ENCODE assay signal across 6 cellular contexts in genomic region chr15:46467041-46467440, GRCh38.
"Had no signal": no experiment of that assay in that cellular context is flagged by ENCODE, and none has a peak within 500 bp of the region (broad histone marks: within the 10 kb centered on the region; RNA-seq: fewer than 3 reads in every experiment).

No MANE protein-coding gene starts in this region.

- H3K27ac ChIP-seq: HL-60 had no signal

- H3K27me3 Mint-ChIP-seq: IgD-negative memory B cell had no signal

- H3K4me3 Mint-ChIP-seq: GM23338, H9, IgD-negative memory B cell had no signal

- ATAC-seq: GM23338, HepG2 had no signal

- H3K27ac Mint-ChIP-seq: GM23338, IgD-negative memory B cell had no signal

- H3K4me3 ChIP-seq: GM23338 had no signal

- DNase-seq: H9, HCEC 1CT had no signal

- H3K4me1 Mint-ChIP-seq: IgD-negative memory B cell had no signal
